Comparison of ENCODE assay signal across 1 cellular context in the genomic region with DNA sequence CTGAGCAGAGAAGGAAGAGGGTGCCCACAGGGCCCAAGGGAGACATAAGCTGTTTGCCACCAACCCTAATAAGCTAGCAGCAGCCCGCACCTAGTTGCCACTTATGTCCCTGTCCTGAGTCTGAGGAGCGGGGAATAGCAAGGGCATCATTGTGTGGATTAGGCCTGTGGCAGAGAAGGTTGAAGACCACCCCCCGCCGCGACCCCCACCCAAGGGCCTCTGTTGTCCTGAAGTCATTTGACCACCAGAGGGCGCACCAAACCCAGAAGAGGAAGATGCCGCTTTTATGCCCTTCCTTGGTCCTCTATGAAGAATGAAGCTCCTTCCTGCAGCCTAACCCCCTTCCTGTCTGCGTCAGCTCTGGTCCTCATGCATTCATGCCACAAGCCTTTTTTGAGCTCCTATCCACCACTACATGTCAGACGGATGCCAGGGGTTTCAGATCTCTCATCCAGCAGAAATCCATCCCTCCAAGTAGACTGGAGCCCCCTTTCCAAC.
TF ChIP-seq lines count a peak whose summit lies in the region.

No MANE protein-coding gene starts in this region.

TF ChIP-seq in GM23338, 12 proteins besides CTCF, POLR2A, EP300 and RAD21 (continued from another document):
- TF ChIP-seq EZH2 (IDR thresholded peaks at IDR 0.05; ENCODE audit: low read depth, unreplicated experiment) = no peak
- TF ChIP-seq, protein P1, sequence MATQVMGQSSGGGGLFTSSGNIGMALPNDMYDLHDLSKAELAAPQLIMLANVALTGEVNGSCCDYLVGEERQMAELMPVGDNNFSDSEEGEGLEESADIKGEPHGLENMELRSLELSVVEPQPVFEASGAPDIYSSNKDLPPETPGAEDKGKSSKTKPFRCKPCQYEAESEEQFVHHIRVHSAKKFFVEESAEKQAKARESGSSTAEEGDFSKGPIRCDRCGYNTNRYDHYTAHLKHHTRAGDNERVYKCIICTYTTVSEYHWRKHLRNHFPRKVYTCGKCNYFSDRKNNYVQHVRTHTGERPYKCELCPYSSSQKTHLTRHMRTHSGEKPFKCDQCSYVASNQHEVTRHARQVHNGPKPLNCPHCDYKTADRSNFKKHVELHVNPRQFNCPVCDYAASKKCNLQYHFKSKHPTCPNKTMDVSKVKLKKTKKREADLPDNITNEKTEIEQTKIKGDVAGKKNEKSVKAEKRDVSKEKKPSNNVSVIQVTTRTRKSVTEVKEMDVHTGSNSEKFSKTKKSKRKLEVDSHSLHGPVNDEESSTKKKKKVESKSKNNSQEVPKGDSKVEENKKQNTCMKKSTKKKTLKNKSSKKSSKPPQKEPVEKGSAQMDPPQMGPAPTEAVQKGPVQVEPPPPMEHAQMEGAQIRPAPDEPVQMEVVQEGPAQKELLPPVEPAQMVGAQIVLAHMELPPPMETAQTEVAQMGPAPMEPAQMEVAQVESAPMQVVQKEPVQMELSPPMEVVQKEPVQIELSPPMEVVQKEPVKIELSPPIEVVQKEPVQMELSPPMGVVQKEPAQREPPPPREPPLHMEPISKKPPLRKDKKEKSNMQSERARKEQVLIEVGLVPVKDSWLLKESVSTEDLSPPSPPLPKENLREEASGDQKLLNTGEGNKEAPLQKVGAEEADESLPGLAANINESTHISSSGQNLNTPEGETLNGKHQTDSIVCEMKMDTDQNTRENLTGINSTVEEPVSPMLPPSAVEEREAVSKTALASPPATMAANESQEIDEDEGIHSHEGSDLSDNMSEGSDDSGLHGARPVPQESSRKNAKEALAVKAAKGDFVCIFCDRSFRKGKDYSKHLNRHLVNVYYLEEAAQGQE (IDR thresholded peaks at IDR 0.05; ENCODE audit: unreplicated experiment) = no peak
